ENCODE assay signal across 1 cellular context in genomic region chr6:1554241-1554880, GRCh38.
TF ChIP-seq lines count a peak whose summit lies in the region.

No MANE protein-coding gene starts in this region.

TF ChIP-seq in GM12878, 131 proteins besides CTCF, POLR2A, EP300 and RAD21 (continued from another document):
- TF ChIP-seq RELB (IDR thresholded peaks at IDR 0.05; ENCODE audit: low read depth) (peak; percentile 30; the same call in 1 of the 2 replicates), MYC (IDR thresholded peaks at IDR 0.05; ENCODE audit: insufficient read depth, insufficient read length, insufficient replicate concordance, low read length, severe bottlenecking) (no peak), SPI1 (IDR thresholded peaks at IDR 0.05; ENCODE audit: borderline replicate concordance, insufficient read depth, low read depth, low read length) (peak; percentile 94), NRF1 (conservative IDR thresholded peaks at IDR 0.05; ENCODE audit: low read depth, low read length) (no peak), ASH2L (IDR thresholded peaks at IDR 0.05; ENCODE audit: borderline replicate concordance, low read depth) (no peak), ZBED1 (IDR thresholded peaks at IDR 0.05; ENCODE audit: borderline replicate concordance) (no peak), SMARCA5 (IDR thresholded peaks at IDR 0.05) (no peak), JUND (IDR thresholded peaks at IDR 0.05; ENCODE audit: low read depth, low read length) (no peak), RB1 (IDR thresholded peaks at IDR 0.05; ENCODE audit: borderline replicate concordance) (no peak), RFX5 (IDR thresholded peaks at IDR 0.05; ENCODE audit: low read depth, low read length) (no peak), SREBF2 (IDR thresholded peaks at IDR 0.05; ENCODE audit: low read length) (no peak), NKRF (conservative IDR thresholded peaks at IDR 0.05) (no peak), CREM (IDR thresholded peaks at IDR 0.05; ENCODE audit: low read depth) (no peak), CEBPZ (IDR thresholded peaks at IDR 0.05; ENCODE audit: low read depth, low read length) (no peak), HSF1 (IDR thresholded peaks at IDR 0.05; ENCODE audit: low read depth, low read length) (no peak), BMI1 (IDR thresholded peaks at IDR 0.05; ENCODE audit: borderline replicate concordance) (0 out of 2 replicates have a peak, but pooled peaks have one; percentile 15), ATF3 (IDR thresholded peaks at IDR 0.05; ENCODE audit: borderline replicate concordance, extremely low read depth, low read depth, low read length) (no peak), IKZF1 (conservative IDR thresholded peaks at IDR 0.05) (peak; percentile 81), RBBP5 (conservative IDR thresholded peaks at IDR 0.05) (no peak), PKNOX1 (IDR thresholded peaks at IDR 0.05) (no peak), FOS (IDR thresholded peaks at IDR 0.05; ENCODE audit: borderline replicate concordance, extremely low read depth, insufficient read length) (no peak), TCF12 (IDR thresholded peaks at IDR 0.05; ENCODE audit: low read depth, low read length) (peak; percentile 70; the same call in 1 of the 2 replicates), MEF2A (IDR thresholded peaks at IDR 0.05; ENCODE audit: insufficient read depth, low read depth, low read length) (no peak), ZNF622 (IDR thresholded peaks at IDR 0.05) (no peak), STAT3 (IDR thresholded peaks at IDR 0.05; ENCODE audit: low read depth, low read length) (no peak), BACH1 (IDR thresholded peaks at IDR 0.05; ENCODE audit: borderline replicate concordance) (no peak), DPF2 (IDR thresholded peaks at IDR 0.05) (peak; percentile 66; the same call in 1 of the 2 replicates), KAT2A (conservative IDR thresholded peaks at IDR 0.05; ENCODE audit: control insufficient read depth, low read depth, low read length) (no peak), POLR2AphosphoS5 (IDR thresholded peaks at IDR 0.05; ENCODE audit: low read length) (no peak), ELK1 (IDR thresholded peaks at IDR 0.05; ENCODE audit: low read depth, low read length) (no peak), MTA2 (IDR thresholded peaks at IDR 0.05; ENCODE audit: low read depth) (peak; percentile 72; the same call in 1 of the 2 replicates), BCL11A (IDR thresholded peaks at IDR 0.05; ENCODE audit: low read depth, low read length) (peak; percentile 76; the same call in 1 of the 2 replicates), NR2C1 (IDR thresholded peaks at IDR 0.05) (no peak), BHLHE40 (IDR thresholded peaks at IDR 0.05; ENCODE audit: borderline replicate concordance in 1 of 2, low read depth in 2 of 2, low read length in 1 of 2) (peak; percentile 78 to 82), IKZF2 (IDR thresholded peaks at IDR 0.05) (peak; percentile 68 to 72; a peak in 3 of 4 replicates), NBN (IDR thresholded peaks at IDR 0.05) (no peak), SIX5 (IDR thresholded peaks at IDR 0.05; ENCODE audit: low read depth, low read length, severe bottlenecking) (no peak), BRCA1 (IDR thresholded peaks at IDR 0.05; ENCODE audit: low read depth, low read length) (no peak), POU2F2 (IDR thresholded peaks at IDR 0.05; ENCODE audit: borderline replicate concordance, low read depth, low read length) (no peak; the same call in 2 of the 3 replicates), CHD1 (IDR thresholded peaks at IDR 0.05; ENCODE audit: low read depth, low read length) (no peak), RUNX3 (IDR thresholded peaks at IDR 0.05; ENCODE audit: low read length) (peak; percentile 59), PBX3 (IDR thresholded peaks at IDR 0.05; ENCODE audit: insufficient replicate concordance, low read depth, low read length) (no peak), ZNF687 (IDR thresholded peaks at IDR 0.05) (no peak), MLLT1 (IDR thresholded peaks at IDR 0.05) (0 out of 2 replicates have a peak, but pooled peaks have one; percentile 23), EED (IDR thresholded peaks at IDR 0.05; ENCODE audit: low read depth) (no peak), IRF4 (IDR thresholded peaks at IDR 0.05; ENCODE audit: low read depth, low read length) (0 out of 2 replicates have a peak, but pooled peaks have one; percentile 15)
TF ChIP-seq in GM12878: peak in this region for 20.
